Comparison of ENCODE assay signal across 14 cellular contexts in genomic region chr5:67770431-67771025, GRCh38.
DNase-seq lines count a peak whose midpoint lies in the region; ATAC-seq and TF ChIP-seq lines count a peak whose summit lies in the region.
"Had no signal": no experiment of that assay in that cellular context is flagged by ENCODE, and none has a peak within 500 bp of the region (broad histone marks: within the 10 kb centered on the region; RNA-seq: fewer than 3 reads in every experiment).

No MANE protein-coding gene starts in this region.

- H3K4ac ChIP-seq in mesenchymal stem cell (ENCODE audit: low read depth in 1 of 2, low read length in 2 of 2), result peak overlapping the region in 1 of 2 experiments; percentile 7

- H3K4me3 ChIP-seq in adipocyte (ENCODE audit: low read length) (no peak overlapping the region), mesenchymal stem cell (ENCODE audit: insufficient read depth in 1 of 2, low read depth in 1 of 2, low read length in 2 of 2) (no peak overlapping the region), neural progenitor cell (no peak overlapping the region)
- H3K4me3 ChIP-seq: vagina had no signal

- peak overlapping the region; percentile 22 for H3K9ac ChIP-seq in adipocyte (ENCODE audit: low read length)
- H3K9ac ChIP-seq in mesenchymal stem cell (ENCODE audit: low read length), result no peak overlapping the region
- H3K9ac ChIP-seq in neural progenitor cell, result no peak overlapping the region

- H2AK5ac ChIP-seq in mesenchymal stem cell (ENCODE audit: low read length, severe bottlenecking), result no peak overlapping the region

- no peaks in the 10 kb centered on the region for H3K36me3 Mint-ChIP-seq in neural progenitor cell

- peak overlapping the region; percentile 46 to 59 for H3K18ac ChIP-seq in mesenchymal stem cell (ENCODE audit: low read depth in 1 of 2, low read length in 2 of 2)

- H4K20me1 ChIP-seq in neural progenitor cell (ENCODE audit: low read depth), result no peaks in the 10 kb centered on the region

- peak overlapping the region in 1 of 2 experiments; percentile 7 for H3K14ac ChIP-seq in mesenchymal stem cell (ENCODE audit: low read length in 2 of 2)

- H3K36me3 ChIP-seq in adipocyte (ENCODE audit: control insufficient read depth, insufficient read depth, low read length, severe bottlenecking), result no peaks in the 10 kb centered on the region
- H3K36me3 ChIP-seq in mesenchymal stem cell (ENCODE audit: control insufficient read depth in 1 of 2, insufficient read depth in 2 of 2, low read depth in 1 of 2, low read length in 2 of 2), result no peaks in the 10 kb centered on the region
- no peaks in the 10 kb centered on the region for H3K36me3 ChIP-seq in neural progenitor cell
- H3K36me3 ChIP-seq: vagina, WERI-Rb-1 had no signal

- H4K8ac ChIP-seq in mesenchymal stem cell (ENCODE audit: low read length), result no peak overlapping the region

- WGBS in mesenchymal stem cell, result 79% methylated on average over 5 of the region's 5 CpGs

- no peak overlapping the region for H3K23ac ChIP-seq in mesenchymal stem cell (ENCODE audit: low read length in 2 of 2)

- H3K27ac ChIP-seq in mesenchymal stem cell (ENCODE audit: low read length, poor library complexity, severe bottlenecking) (no peak overlapping the region), neural progenitor cell (no peak overlapping the region)
- H3K27ac ChIP-seq: vagina, WERI-Rb-1 had no signal

- DNase-seq in A172 (ENCODE audit: low spot score) (peak; percentile 4), HuH-7.5 (ENCODE audit: low spot score) (peak; percentile 11), adipocyte (ENCODE audit: low read depth) (peak; percentile 23), mesenchymal stem cell (peak; percentile 22), neural progenitor cell (ENCODE audit: low spot score) (no peak)
- DNase-seq: ACHN, foreskin melanocyte, left cardiac atrium, WERI-Rb-1 had no signal

- no peaks in the 10 kb centered on the region for H3K27me3 ChIP-seq in adipocyte (replicated peaks; ENCODE audit: control insufficient read depth, insufficient read depth, low read length)
- no peaks in the 10 kb centered on the region for H3K27me3 ChIP-seq in mesenchymal stem cell (ENCODE audit: control insufficient read depth in 1 of 2, insufficient read depth in 1 of 2, low read length in 2 of 2)
- H3K27me3 ChIP-seq in neural progenitor cell, result no peaks in the 10 kb centered on the region
- H3K27me3 ChIP-seq: vagina had no signal

- H2BK5ac ChIP-seq in mesenchymal stem cell (ENCODE audit: low read depth, low read length, poor library complexity, severe bottlenecking), result no peak overlapping the region

- ATAC-seq in HG02610 (IDR thresholded peaks at IDR 0.05; ENCODE audit: unreplicated experiment) (no peak), GM18520 (IDR thresholded peaks at IDR 0.05; ENCODE audit: unreplicated experiment) (no peak), GM21737 (IDR thresholded peaks at IDR 0.05; ENCODE audit: unreplicated experiment) (no peak)
- ATAC-seq: Panc1 had no signal

- no peak overlapping the region for H3K4me3 Mint-ChIP-seq in neural progenitor cell

- peak overlapping the region; percentile 45 for H4K91ac ChIP-seq in mesenchymal stem cell (ENCODE audit: low read length)

- H3K27me3 Mint-ChIP-seq in neural progenitor cell (ENCODE audit: insufficient read depth, low read depth), result no peaks in the 10 kb centered on the region

- H3K4me2 ChIP-seq in mesenchymal stem cell (ENCODE audit: low read length, poor library complexity, severe bottlenecking) (no peak overlapping the region), neural progenitor cell (no peak overlapping the region)

- H3F3A ChIP-seq in neural progenitor cell (ENCODE audit: low read depth), result peaks cover 12% of the 10 kb centered on the region

- H3K4me1 ChIP-seq in adipocyte (ENCODE audit: control insufficient read depth, insufficient read depth, low read length), result peaks cover 32% of the 10 kb centered on the region
- H3K4me1 ChIP-seq in mesenchymal stem cell (ENCODE audit: control insufficient read depth, insufficient read depth, low read depth, low read length), result no peaks in the 10 kb centered on the region
- peaks cover 46% of the 10 kb centered on the region for H3K4me1 ChIP-seq in neural progenitor cell
- H3K4me1 ChIP-seq: vagina had no signal

- H3K9me3 ChIP-seq in adipocyte (ENCODE audit: control insufficient read depth, low read length), result no peaks in the 10 kb centered on the region
- no peaks in the 10 kb centered on the region for H3K9me3 ChIP-seq in mesenchymal stem cell (ENCODE audit: control insufficient read depth, low read length)
- no peaks in the 10 kb centered on the region for H3K9me3 ChIP-seq in neural progenitor cell (ENCODE audit: low read depth)
- H3K9me3 ChIP-seq: vagina had no signal

- H3K27ac Mint-ChIP-seq in neural progenitor cell, result no peak overlapping the region

- H3K9me3 Mint-ChIP-seq in neural progenitor cell, result no peaks in the 10 kb centered on the region

- no peak overlapping the region for H2BK15ac ChIP-seq in mesenchymal stem cell (ENCODE audit: low read depth, poor library complexity, severe bottlenecking)

- H3K79me1 ChIP-seq in mesenchymal stem cell (replicated peaks; ENCODE audit: low read length, poor library complexity, severe bottlenecking), result no peaks in the 10 kb centered on the region

- no peak overlapping the region for H2BK120ac ChIP-seq in mesenchymal stem cell (ENCODE audit: low read depth, low read length)

- no peaks in the 10 kb centered on the region for H3K79me2 ChIP-seq in neural progenitor cell (ENCODE audit: low read depth)

- H2BK12ac ChIP-seq in mesenchymal stem cell (ENCODE audit: low read length in 2 of 2), result peak overlapping the region; percentile 24 to 51

- H3K4me1 Mint-ChIP-seq in neural progenitor cell, result peaks cover 17% of the 10 kb centered on the region

- H2AFZ ChIP-seq in mesenchymal stem cell (ENCODE audit: low read depth, low read length) (no peak overlapping the region), neural progenitor cell (replicated peaks) (no peak overlapping the region)

- TF ChIP-seq CTCF in neural progenitor cell (IDR thresholded peaks at IDR 0.05), result no peak
